ENCODE assay signal across 16 cellular contexts in genomic region chr5:141881886-141882285, GRCh38. TPM values are rescaled to one million over a fixed set of nuclear protein-coding genes. Genes with fewer than 3 reads are reported as not detected.
A peak's percentile ranks its signal among the peaks of the same experiment; 100 is the strongest.
DNase-seq lines count a peak whose midpoint lies in the region; ATAC-seq and TF ChIP-seq lines count a peak whose summit lies in the region.
"Had no signal": no experiment of that assay in that cellular context is flagged by ENCODE, and none has a peak within 500 bp of the region (broad histone marks: within the 10 kb centered on the region; RNA-seq: fewer than 3 reads in every experiment).

No MANE protein-coding gene starts in this region.

- WGBS in hepatocyte (ENCODE audit: low lambda C conversion rate, missing lambda C conversion rate) = 25% methylated on average over 4 of the region's 4 CpGs

- ATAC-seq in HG03108 (IDR thresholded peaks at IDR 0.05; ENCODE audit: unreplicated experiment) = no peak
- ATAC-seq in GM21367 (IDR thresholded peaks at IDR 0.05; ENCODE audit: unreplicated experiment) = no peak
- ATAC-seq: activated naive CD8-positive, alpha-beta T cell treated with anti-CD3 and anti-CD28 coated beads, Interleukin-2, amount 50 U/mL, for 24 hours; stimulated activated memory B cell treated with anti-CD40 and anti-IgM and Interleukin-4, amounts not matched to agents 10 μg/mL and 1 μg/mL and 100 μg/mL, for 72 hours had no signal

- H3K36me3 ChIP-seq in H7 (replicated peaks; ENCODE audit: control insufficient read depth, insufficient read depth, low read length) (no peaks in the 10 kb centered on the region), hepatocyte (replicated peaks; ENCODE audit: insufficient read depth, low read depth) (no peaks in the 10 kb centered on the region), parathyroid adenoma (ENCODE audit: control insufficient read depth, insufficient read depth, low read length) (no peaks in the 10 kb centered on the region)

- H3K4me1 ChIP-seq in hepatocyte (ENCODE audit: insufficient read depth) (peaks cover 10% of the 10 kb centered on the region), parathyroid adenoma (peaks cover 52% of the 10 kb centered on the region)

- H3K9me2 ChIP-seq in hepatocyte (replicated peaks; ENCODE audit: insufficient read depth) = no peaks in the 10 kb centered on the region

- H3K27me3 ChIP-seq in H7 (ENCODE audit: control insufficient read depth, insufficient read depth, low read length) (peaks cover 14% of the 10 kb centered on the region), hepatocyte (peaks cover 73% of the 10 kb centered on the region), parathyroid adenoma (ENCODE audit: control insufficient read depth, insufficient read depth, low read length) (peaks cover 6% of the 10 kb centered on the region)

- H4K20me1 ChIP-seq in hepatocyte (ENCODE audit: insufficient read depth, poor library complexity, severe bottlenecking) = no peaks in the 10 kb centered on the region

- H3K4me2 ChIP-seq in hepatocyte (no peak overlapping the region), parathyroid adenoma (ENCODE audit: low read length) (no peak overlapping the region)

- H3K27ac ChIP-seq in hepatocyte (no peak overlapping the region), parathyroid adenoma (peak overlapping the region; percentile 99)

- H2AFZ ChIP-seq in hepatocyte (no peak overlapping the region), parathyroid adenoma (peak overlapping the region; percentile 76)

- no peak for TF ChIP-seq CTCF in hepatocyte (IDR thresholded peaks at IDR 0.05; ENCODE audit: poor library complexity)
- TF ChIP-seq CTCF in parathyroid adenoma (IDR thresholded peaks at IDR 0.05) = no peak

- peak overlapping the region; percentile 46 for H3K9ac ChIP-seq in parathyroid adenoma

- no peaks in the 10 kb centered on the region for H3K79me2 ChIP-seq in hepatocyte
- peaks cover 22% of the 10 kb centered on the region for H3K79me2 ChIP-seq in parathyroid adenoma

- H3K9me3 ChIP-seq in hepatocyte (ENCODE audit: low read depth) (no peaks in the 10 kb centered on the region), parathyroid adenoma (ENCODE audit: control insufficient read depth, low read length) (no peaks in the 10 kb centered on the region)

- H3K4me3 ChIP-seq in H7 (ENCODE audit: insufficient read depth, low read depth, low read length) = peak overlapping the region; percentile 55; the same call in 1 of the 2 replicates
- no peak overlapping the region for H3K4me3 ChIP-seq in hepatocyte
- H3K4me3 ChIP-seq in parathyroid adenoma (ENCODE audit: low read depth, low read length) = no peak overlapping the region
- H3K4me3 ChIP-seq: skin epidermis had no signal

- DNase-seq in H7 = peak; percentile 73
- peak; percentile 48 for DNase-seq in RPMI8226
- peak; percentile 2 for DNase-seq in hepatocyte (ENCODE audit: low spot score)
- no peak for DNase-seq in NCI-H748 treated with DMSO at 0.1 percent for 48 hours (lab: John Stamatoyannopoulos, UW)
- no peak for DNase-seq in stimulated activated naive CD4-positive, alpha-beta T cell treated with Interleukin-2 at 50 U/mL for 16 hours (lab: John Stamatoyannopoulos, UW)
- DNase-seq: activated CD4-positive, alpha-beta T cell treated with anti-CD3 and anti-CD28 coated beads, Interleukin-2, amount 50 U/mL, for 48 hours; activated naive CD8-positive, alpha-beta T cell treated with anti-CD3 and anti-CD28 coated beads, Interleukin-2, amount 50 U/mL, for 24 hours; IMR-90; NCI-H2171; NK-92 treated with Interleukin-12 subunit alpha and Interleukin-12 subunit beta, amount 100 ng/mL, for 24 hours had no signal

RNA-seq across cellular contexts. Expression of gene PCDH1, which starts 3.7 kb away (rescaled TPM):
- 66.8 and 67.1 TPM in 2 replicates for total RNA-seq in H7 (2014; rRNA removed; shearing (Covaris generic))
- 10.5 and 10.8 TPM in 2 replicates for total RNA-seq in hepatocyte
- 6.2 and 8.6 TPM in 2 replicates for polyA plus RNA-seq in hepatocyte
- total RNA-seq: B cell had no signal

RNA-seq across cellular contexts. Expression of gene DELE1, which starts 41.8 kb away (rescaled TPM):
- total RNA-seq in H7 (2014; rRNA removed; shearing (Covaris generic)) = 61.7 and 83.1 TPM in 2 replicates
- total RNA-seq in hepatocyte = 57.2 and 62.0 TPM in 2 replicates
- polyA plus RNA-seq in hepatocyte = 31.5 and 32.6 TPM in 2 replicates

Comparison
In these comparisons a context has a peak if more than half of its experiments do, and no peak if none do; other contexts are left out.
1. DNase-seq: peak in H7 (single experiment), RPMI8226 (single experiment) and hepatocyte (single experiment); none in NCI-H748 treated with DMSO at 0.1 percent for 48 hours (single experiment) and stimulated activated naive CD4-positive, alpha-beta T cell treated with Interleukin-2 at 50 U/mL for 16 hours (single experiment).